7 cellular contexts compared by ENCODE assay signal in the genomic region with DNA sequence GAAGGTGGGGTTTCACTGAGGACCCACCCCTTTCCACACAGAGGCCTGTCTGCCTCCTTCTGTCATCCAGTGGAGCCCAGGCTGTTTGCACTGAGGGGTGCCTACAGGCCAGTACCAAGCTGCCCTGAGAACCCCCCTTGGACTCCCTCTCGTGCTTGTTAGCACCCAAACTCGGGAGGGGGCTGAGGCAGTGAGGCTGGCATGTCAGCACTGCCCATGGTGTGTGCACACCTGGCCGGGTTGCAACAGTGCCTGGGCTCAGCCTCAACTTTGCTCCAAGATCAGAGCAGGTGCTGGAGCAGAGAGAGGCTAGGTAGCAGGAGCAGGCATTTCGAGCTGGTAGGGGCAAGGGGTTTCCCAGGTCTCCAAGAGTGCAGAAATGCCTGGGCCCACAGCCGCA.
"Had no signal": no experiment of that assay in that cellular context is flagged by ENCODE, and none has a peak within 500 bp of the region (broad histone marks: within the 10 kb centered on the region; RNA-seq: fewer than 3 reads in every experiment).

No MANE protein-coding gene starts in this region.

- H3K9me3 Mint-ChIP-seq: IgD-negative memory B cell had no signal

- H3K27ac ChIP-seq: HL-60 had no signal

- DNase-seq: IMR-90, KBM-7, KG1 had no signal

- H3K27me3 Mint-ChIP-seq: IgD-negative memory B cell had no signal

- H3K4me3 Mint-ChIP-seq: IgD-negative memory B cell had no signal

- ATAC-seq: HepG2, K562 had no signal

- H3K27ac Mint-ChIP-seq: IgD-negative memory B cell had no signal

- H3K4me3 ChIP-seq: K562 had no signal
